Comparison of ENCODE assay signal across 27 cellular contexts in genomic region chr17:21523482-21524210, GRCh38.
DNase-seq lines count a peak whose midpoint lies in the region; ATAC-seq and TF ChIP-seq lines count a peak whose summit lies in the region.
"Had no signal": no experiment of that assay in that cellular context is flagged by ENCODE, and none has a peak within 500 bp of the region (broad histone marks: within the 10 kb centered on the region; RNA-seq: fewer than 3 reads in every experiment).

No MANE protein-coding gene starts in this region.

- H3K27ac Mint-ChIP-seq in endodermal cell: no peak overlapping the region
- H3K27ac Mint-ChIP-seq: activated naive CD8-positive, alpha-beta T cell treated with anti-CD3 and anti-CD28 coated beads for 36 hours; CD4-positive, alpha-beta memory T cell had no signal

- no peak overlapping the region for H2AK5ac ChIP-seq in IMR-90 (ENCODE audit: low read depth, low read length)

- ATAC-seq in IMR-90 (ENCODE audit: low read depth) (peak; percentile 31), HG03280 (IDR thresholded peaks at IDR 0.05; ENCODE audit: unreplicated experiment) (no peak)
- ATAC-seq: left lobe of liver; naive thymus-derived CD4-positive, alpha-beta T cell had no signal

- dilution Hi-C loops in IMR-90 (cut with HindIII; ENCODE audit: low sequenced_read_pairs, unreplicated experiment): no loop called here

- no peak overlapping the region for H2BK20ac ChIP-seq in IMR-90 (ENCODE audit: low read depth, low read length)

- H3K36me3 Mint-ChIP-seq in endodermal cell (ENCODE audit: low read depth): no peaks in the 10 kb centered on the region
- H3K36me3 Mint-ChIP-seq: activated naive CD8-positive, alpha-beta T cell treated with anti-CD3 and anti-CD28 coated beads for 36 hours; CD4-positive, alpha-beta memory T cell; naive thymus-derived CD4-positive, alpha-beta T cell had no signal

- H3K4me3 ChIP-seq in IMR-90 (ENCODE audit: insufficient read depth, low read depth, low read length): no peak overlapping the region
- H3K4me3 ChIP-seq in endodermal cell (ENCODE audit: low read length): no peak overlapping the region
- H3K4me3 ChIP-seq in parathyroid adenoma (ENCODE audit: low read depth, low read length): no peak overlapping the region
- H3K4me3 ChIP-seq: GM23248, thyroid gland had no signal

- no peak overlapping the region for H3K14ac ChIP-seq in IMR-90 (replicated peaks; ENCODE audit: low read depth, low read length)

- H3K56ac ChIP-seq in IMR-90 (ENCODE audit: extremely low read depth, insufficient read depth, low read length): no peak overlapping the region

- 0 out of 4 replicates have a peak, but pooled peaks cover 0 to 3% of the 10 kb centered on the region in 2 experiments for H3K79me1 ChIP-seq in IMR-90 (ENCODE audit: low read depth in 1 of 2, low read length in 2 of 2)

- no peak for TF ChIP-seq POLR2A in IMR-90 (IDR thresholded peaks at IDR 0.05; ENCODE audit: low read depth, low read length)

- H3K4me1 ChIP-seq in IMR-90 (ENCODE audit: control insufficient read depth, insufficient read depth, low read length): peaks cover 5% of the 10 kb centered on the region; the same call in 1 of the 2 replicates
- peaks cover 5% of the 10 kb centered on the region for H3K4me1 ChIP-seq in endodermal cell (ENCODE audit: control insufficient read depth, insufficient read depth, low read length)
- peaks cover 2% of the 10 kb centered on the region for H3K4me1 ChIP-seq in parathyroid adenoma
- H3K4me1 ChIP-seq: thyroid gland had no signal

- H3K9me3 ChIP-seq in IMR-90 (ENCODE audit: control insufficient read depth, insufficient read depth, low read length) (no peaks in the 10 kb centered on the region), endodermal cell (ENCODE audit: control insufficient read depth, low read length) (no peaks in the 10 kb centered on the region), parathyroid adenoma (ENCODE audit: control insufficient read depth, low read length) (no peaks in the 10 kb centered on the region)
- H3K9me3 ChIP-seq: thyroid gland had no signal

- H4K91ac ChIP-seq in IMR-90 (ENCODE audit: insufficient read depth, low read depth, low read length): no peak overlapping the region

- intact Hi-C loops in IMR-90 (cut with micrococcal nuclease): no loop called here

- BruUV-seq in IMR-90 (replicated peaks; lab: Mats Ljungman, UMichigan): no TSS peak

- H3K4me2 ChIP-seq in IMR-90 (ENCODE audit: low read depth, low read length) (no peak overlapping the region), parathyroid adenoma (ENCODE audit: low read length) (peak overlapping the region; percentile 60)

- no peak overlapping the region for H3K9ac ChIP-seq in IMR-90 (ENCODE audit: low read depth, low read length)
- H3K9ac ChIP-seq in endodermal cell (ENCODE audit: extremely low read depth, low read length, poor library complexity, severe bottlenecking): no peak overlapping the region
- no peak overlapping the region for H3K9ac ChIP-seq in parathyroid adenoma
- H3K9ac ChIP-seq: GM23248 had no signal

- DNase-seq in Ammon's horn (ENCODE audit: low spot score) (peak; percentile 40), IMR-90 (no peak), endodermal cell (peak; percentile 28), NCI-H128 (lab: John Stamatoyannopoulos, UW; ENCODE audit: unreplicated experiment) (no peak), NCI-H2196 (lab: John Stamatoyannopoulos, UW; ENCODE audit: unreplicated experiment) (no peak)
- DNase-seq: activated CD4-positive, alpha-beta T cell treated with anti-CD3 and anti-CD28 coated beads, Interleukin-2, amount 50 U/mL, for 48 hours; activated CD4-positive, CD25-positive, alpha-beta regulatory T cell; activated naive CD8-positive, alpha-beta T cell treated with anti-CD3 and anti-CD28 coated beads for 36 hours; CD4-positive, alpha-beta memory T cell; DMS53; GF-D8; KG1; naive thymus-derived CD4-positive, alpha-beta T cell; NCI-H226; NCI-H774; occipital lobe; retina; stimulated activated CD4-positive, alpha-beta T cell treated with anti-CD3 and anti-CD28 coated beads, Interleukin-4, amount 100 ng/mL, for 4 hours; stimulated activated naive CD4-positive, alpha-beta T cell treated with Interleukin-2 at 50 U/mL for 16 hours; T1000; thyroid gland had no signal

- H4K20me1 ChIP-seq in IMR-90 (ENCODE audit: insufficient read depth, low read length): no peaks in the 10 kb centered on the region

- H3K18ac ChIP-seq in IMR-90 (ENCODE audit: low read depth, low read length): no peak overlapping the region

- no peak overlapping the region for H2BK120ac ChIP-seq in IMR-90 (ENCODE audit: low read depth, low read length)

- H3K4me1 Mint-ChIP-seq in endodermal cell: peaks cover 3% of the 10 kb centered on the region
- H3K4me1 Mint-ChIP-seq: activated naive CD8-positive, alpha-beta T cell treated with anti-CD3 and anti-CD28 coated beads for 36 hours; CD4-positive, alpha-beta memory T cell; central memory CD8-positive, alpha-beta T cell; naive thymus-derived CD4-positive, alpha-beta T cell had no signal

- no peaks in the 10 kb centered on the region for H3K27me3 ChIP-seq in IMR-90 (ENCODE audit: control insufficient read depth, insufficient read depth, low read length)
- H3K27me3 ChIP-seq in endodermal cell (ENCODE audit: control insufficient read depth, insufficient read depth, low read length, poor library complexity, severe bottlenecking): no peaks in the 10 kb centered on the region
- no peaks in the 10 kb centered on the region for H3K27me3 ChIP-seq in parathyroid adenoma (ENCODE audit: control insufficient read depth, insufficient read depth, low read length)
- H3K27me3 ChIP-seq: thyroid gland had no signal

- H2AFZ ChIP-seq in IMR-90 (replicated peaks; ENCODE audit: low read length, poor library complexity) (no peak overlapping the region), parathyroid adenoma (peak overlapping the region; percentile 63)
- H2AFZ ChIP-seq: GM23248 had no signal

- H2BK5ac ChIP-seq in IMR-90 (ENCODE audit: low read depth, low read length, poor library complexity, severe bottlenecking): no peak overlapping the region

- no peak overlapping the region for H2AK9ac ChIP-seq in IMR-90 (replicated peaks; ENCODE audit: low read depth, low read length, poor library complexity)

- no peak for TF ChIP-seq RAD21 in IMR-90 (IDR thresholded peaks at IDR 0.05; ENCODE audit: low read length)

- TF ChIP-seq CTCF in IMR-90 (conservative IDR thresholded peaks at IDR 0.05; ENCODE audit: low read depth, low read length): no peak
- TF ChIP-seq CTCF in endodermal cell (conservative IDR thresholded peaks at IDR 0.05): no peak
- TF ChIP-seq CTCF in parathyroid adenoma (IDR thresholded peaks at IDR 0.05): no peak

- H3K9me3 Mint-ChIP-seq in endodermal cell: no peaks in the 10 kb centered on the region
- H3K9me3 Mint-ChIP-seq: activated naive CD8-positive, alpha-beta T cell treated with anti-CD3 and anti-CD28 coated beads for 36 hours; CD4-positive, alpha-beta memory T cell; central memory CD8-positive, alpha-beta T cell; naive thymus-derived CD4-positive, alpha-beta T cell had no signal

- POLR2A ChIA-PET in IMR-90 (lab: Charles Lee; ENCODE audit: unreplicated experiment): no interaction called here

- H3K36me3 ChIP-seq in IMR-90 (ENCODE audit: control insufficient read depth, insufficient read depth, low read length): peaks cover 2% of the 10 kb centered on the region
- no peaks in the 10 kb centered on the region for H3K36me3 ChIP-seq in endodermal cell (ENCODE audit: control insufficient read depth, insufficient read depth, low read length)
- H3K36me3 ChIP-seq in parathyroid adenoma (ENCODE audit: control insufficient read depth, insufficient read depth, low read length): no peaks in the 10 kb centered on the region
- H3K36me3 ChIP-seq: thyroid gland had no signal

- no peaks in the 10 kb centered on the region for H3K79me2 ChIP-seq in parathyroid adenoma

- no peak overlapping the region for H3K4me3 Mint-ChIP-seq in endodermal cell
- H3K4me3 Mint-ChIP-seq: activated naive CD8-positive, alpha-beta T cell treated with anti-CD3 and anti-CD28 coated beads for 36 hours; CD4-positive, alpha-beta memory T cell; central memory CD8-positive, alpha-beta T cell; naive thymus-derived CD4-positive, alpha-beta T cell had no signal

- H2BK15ac ChIP-seq in IMR-90 (ENCODE audit: low read depth, low read length): no peak overlapping the region

- CTCF ChIA-PET in IMR-90 (lab: Yijun Ruan, JAX): interaction anchor here (1.4 kb wide), 1 partner anchor 10 kb away, joined by 4 read pairs; no protein-coding TSS in a partner anchor

- no peak overlapping the region for H3K27ac ChIP-seq in IMR-90 (ENCODE audit: insufficient read depth, low read length)
- no peak overlapping the region for H3K27ac ChIP-seq in endodermal cell (ENCODE audit: low read depth, low read length)
- H3K27ac ChIP-seq in parathyroid adenoma: no peak overlapping the region
- H3K27ac ChIP-seq: epithelial cell of prostate, GM23248, thyroid gland had no signal

- peaks cover 1% of the 10 kb centered on the region for H3K27me3 Mint-ChIP-seq in endodermal cell (ENCODE audit: insufficient read depth)

- H3K9me1 ChIP-seq in IMR-90 (ENCODE audit: insufficient read depth, low read length): peaks cover 6% of the 10 kb centered on the region; the same call in 1 of the 2 replicates

- no peak overlapping the region for H4K5ac ChIP-seq in IMR-90 (ENCODE audit: low read depth, low read length)

- no peak overlapping the region for H3K4ac ChIP-seq in IMR-90 (ENCODE audit: low read depth, low read length)

- no peak overlapping the region for H3K23ac ChIP-seq in IMR-90 (ENCODE audit: low read depth, low read length)

- no peak overlapping the region for H4K8ac ChIP-seq in IMR-90 (ENCODE audit: low read depth in 2 of 2, low read length in 2 of 2)

- in situ Hi-C loops in IMR-90 (cut with MboI; ENCODE audit: low sequenced_read_pairs): no loop called here

- WGBS in IMR-90 (ENCODE audit: extremely low coverage in 2 of 2, insufficient read length in 1 of 2), 2 experiments: no CpG with 5 or more reads among the region's 7 CpGs
- 90 to 94% methylated on average over 5 to 7 of the region's 7 CpGs for WGBS in endodermal cell (ENCODE audit: insufficient coverage in 1 of 2, insufficient read length in 1 of 2), 2 experiments

TF ChIP-seq in IMR-90, 13 proteins besides CTCF, POLR2A, EP300 and RAD21 (continues in another document):
- no peak for TF ChIP-seq ELK1 (IDR thresholded peaks at IDR 0.05; ENCODE audit: borderline replicate concordance, low read depth, low read length)

Comparison
In these comparisons a context has a peak if more than half of its experiments do, and no peak if none do; other contexts are left out.
1. DNase-seq: peak in Ammon's horn (single experiment) and endodermal cell (single experiment); none in IMR-90 (single experiment), NCI-H128 (single experiment) and NCI-H2196 (single experiment).